In genomic region chr9:84791608-84792007, GRCh38 we compare ENCODE assay signal across 16 cellular contexts.
"Had no signal": no experiment of that assay in that cellular context is flagged by ENCODE, and none has a peak within 500 bp of the region (broad histone marks: within the 10 kb centered on the region; RNA-seq: fewer than 3 reads in every experiment).

No MANE protein-coding gene starts in this region.

- H3K9me3 ChIP-seq: colonic mucosa, gastrocnemius medialis, neutrophil, right atrium auricular region, testis had no signal

- H3K27ac ChIP-seq: colonic mucosa, gastrocnemius medialis, hepatocyte, neutrophil, right atrium auricular region, testis had no signal

- H3K36me3 Mint-ChIP-seq: naive B cell had no signal

- H3K4me1 Mint-ChIP-seq: naive B cell had no signal

- H3K4me1 ChIP-seq: colonic mucosa, gastrocnemius medialis, right atrium auricular region, testis had no signal

- H3K4me3 ChIP-seq: colonic mucosa, gastrocnemius medialis, hepatocyte, right atrium auricular region, testis had no signal

- H3K27me3 ChIP-seq: colonic mucosa, gastrocnemius medialis, hepatocyte, right atrium auricular region, testis had no signal

- H3K27ac Mint-ChIP-seq: naive B cell had no signal

- DNase-seq: cerebellar nuclear complex; colonic mucosa; dermis blood vessel endothelial cell; effector CD4-positive, alpha-beta T cell; gastrocnemius medialis; mesendoderm; naive B cell; posterior cingulate gyrus; small intestine; stimulated activated CD4-positive, alpha-beta T cell treated with anti-CD3 and anti-CD28 coated beads, Interleukin-12 subunit alpha, Interleukin-12 subunit beta, amount 100 ng/mL, for 4 hours; stimulated activated naive CD4-positive, alpha-beta T cell treated with Interleukin-2 at 50 U/mL for 16 hours; testis had no signal

- H3K36me3 ChIP-seq: colonic mucosa, gastrocnemius medialis, neutrophil, right atrium auricular region had no signal

- ATAC-seq: esophagus mucosa, gastrocnemius medialis had no signal

- H3K4me3 Mint-ChIP-seq: naive B cell had no signal
